ENCODE assay signal across 23 cellular contexts in genomic region chr2:38120829-38121228, GRCh38.
"Had no signal": no experiment of that assay in that cellular context is flagged by ENCODE, and none has a peak within 500 bp of the region (broad histone marks: within the 10 kb centered on the region; RNA-seq: fewer than 3 reads in every experiment).

No MANE protein-coding gene starts in this region.

- H3K27ac ChIP-seq: brain microvascular endothelial cell, suprapubic skin, tibial artery, VCaP had no signal

- H3K9me3 ChIP-seq: left lung, suprapubic skin, tibial artery had no signal

- H3K4me3 ChIP-seq: left lung, suprapubic skin, tibial artery had no signal

- ATAC-seq: esophagus mucosa; left lung; naive thymus-derived CD8-positive, alpha-beta T cell; right cardiac atrium; stimulated activated naive B cell treated with anti-CD40 and anti-IgM and Interleukin-4, amounts not matched to agents 10 μg/mL and 1 μg/mL and 100 μg/mL, for 72 hours had no signal

- DNase-seq: activated CD4-positive, alpha-beta T cell treated with anti-CD3 and anti-CD28 coated beads for 48 hours; activated CD4-positive, alpha-beta T cell treated with anti-CD3 and anti-CD28 coated beads, Interleukin-2, amount 50 U/mL, for 48 hours; activated CD8-positive, alpha-beta memory T cell treated with anti-CD3 and anti-CD28 coated beads for 24 hours; activated gamma-delta T cell; activated naive CD4-positive, alpha-beta T cell treated with anti-CD3 and anti-CD28 coated beads, Interleukin-2, amount 10 ng/mL, durations not matched to agents 7 days and 5 days; activated naive CD8-positive, alpha-beta T cell treated with anti-CD3 and anti-CD28 coated beads, Interleukin-2, amount 10 ng/mL, durations not matched to agents 7 days and 5 days; activated T-cell treated with anti-CD3 and anti-CD28 coated beads, Interleukin-2, amount 50 U/mL, for 24 hours; brain microvascular endothelial cell; endodermal cell; foreskin melanocyte; kidney; left lung; midbrain; naive thymus-derived CD8-positive, alpha-beta T cell; posterior cingulate gyrus; right cardiac atrium; stimulated activated CD4-positive, alpha-beta T cell treated with anti-CD3 and anti-CD28 coated beads, Interleukin-15, amount 100 ng/mL, for 24 hours; stimulated activated CD4-positive, alpha-beta T cell treated with anti-CD3 and anti-CD28 coated beads, Interleukin-2, amount 100 ng/mL, for 24 hours; stimulated activated naive B cell treated with anti-CD40 and anti-IgM and Interleukin-4, amounts not matched to agents 10 μg/mL and 1 μg/mL and 100 μg/mL, for 72 hours; tibial artery had no signal

- H3K36me3 ChIP-seq: brain microvascular endothelial cell, left lung, suprapubic skin, tibial artery had no signal

- H3K27me3 ChIP-seq: brain microvascular endothelial cell, left lung, suprapubic skin, tibial artery had no signal
